13 cellular contexts compared by ENCODE assay signal in the genomic region with DNA sequence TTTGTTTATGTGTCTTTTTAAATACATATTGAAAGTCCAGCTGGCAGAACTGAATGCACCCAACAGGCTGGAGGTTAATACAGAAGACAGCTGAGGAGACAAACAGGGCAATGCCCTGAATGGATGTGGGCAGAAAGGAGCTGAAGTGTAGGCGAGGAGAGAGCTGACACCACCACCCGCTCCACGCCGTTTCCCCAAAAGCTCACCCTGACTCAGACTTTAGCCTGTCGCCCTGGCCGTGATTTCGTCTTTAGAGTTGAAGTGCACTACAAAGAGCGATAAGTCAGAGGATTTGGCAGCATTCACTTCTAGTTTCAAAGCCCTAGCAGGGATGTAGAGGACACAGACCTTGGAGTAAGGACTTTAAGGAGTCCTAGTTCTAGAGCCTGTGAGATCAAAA. TPM values are rescaled to one million over a fixed set of nuclear protein-coding genes. Genes with fewer than 3 reads are reported as not detected.
DNase-seq lines count a peak whose midpoint lies in the region; ATAC-seq and TF ChIP-seq lines count a peak whose summit lies in the region.
"Had no signal": no experiment of that assay in that cellular context is flagged by ENCODE, and none has a peak within 500 bp of the region (broad histone marks: within the 10 kb centered on the region; RNA-seq: fewer than 3 reads in every experiment).

No MANE protein-coding gene starts in this region.

- H3K9me3 ChIP-seq in HEK293 (ENCODE audit: control insufficient read depth, insufficient read depth, low read depth, low read length) = no peaks in the 10 kb centered on the region
- H3K9me3 ChIP-seq: esophagus squamous epithelium had no signal

- H3K27ac Mint-ChIP-seq in activated CD4-positive, alpha-beta T cell treated with anti-CD3 and anti-CD28 coated beads, Interleukin-2, amount 10 ng/mL, durations not matched to agents 24 days and 14 days = peak overlapping the region; percentile 62
- peak overlapping the region in 1 of 7 donors; percentile 15 for H3K27ac Mint-ChIP-seq in CD14-positive monocyte

- peak; percentile 74 for DNase-seq in activated CD4-positive, alpha-beta T cell treated with anti-CD3 and anti-CD28 coated beads, Interleukin-2, amount 10 ng/mL, durations not matched to agents 24 days and 14 days
- peak; percentile 5 for DNase-seq in cerebellar cortex (ENCODE audit: low spot score)
- DNase-seq in stimulated activated CD4-positive, alpha-beta T cell treated with anti-CD3 and anti-CD28 coated beads, Interleukin-4, amount 100 ng/mL, for 24 hours = peak; percentile 47
- DNase-seq in MV-4-11 (lab: John Stamatoyannopoulos, UW) = no peak
- no peak for DNase-seq in CD14-positive monocyte (ENCODE audit: low spot score)
- DNase-seq: esophagus squamous epithelium, IMR-90, mesenchymal stem cell, NCI-H146, NCI-H748 treated with DMSO at 0.1 percent for 48 hours, posterior cingulate gyrus had no signal

- intact Hi-C loops in activated CD4-positive, alpha-beta T cell treated with anti-CD3 and anti-CD28 coated beads, Interleukin-2, amount 10 ng/mL, durations not matched to agents 24 days and 14 days (cut with micrococcal nuclease) = loop anchor here (5.0 kb wide), 2 partner anchors 108 to 148 kb away; a partner anchor contains a TSS
- intact Hi-C loops in CD14-positive monocyte (cut with micrococcal nuclease) = loop anchor here (5.0 to 10.0 kb wide), 4 partner anchors 67 to 372 kb away; a partner anchor contains a TSS

- no peak for ATAC-seq in HG03045 (IDR thresholded peaks at IDR 0.05; ENCODE audit: unreplicated experiment)

- no peaks in the 10 kb centered on the region; the same call in 1 of the 2 replicates for H3K4me1 ChIP-seq in HEK293 (ENCODE audit: control insufficient read depth, insufficient read depth, low read length)

- no peak overlapping the region for H3K4me3 ChIP-seq in HEK293 (ENCODE audit: low read depth, low read length)
- H3K4me3 ChIP-seq: esophagus squamous epithelium had no signal

- H3K4me1 Mint-ChIP-seq in activated CD4-positive, alpha-beta T cell treated with anti-CD3 and anti-CD28 coated beads, Interleukin-2, amount 10 ng/mL, durations not matched to agents 24 days and 14 days = peaks cover 49% of the 10 kb centered on the region
- H3K4me1 Mint-ChIP-seq in CD14-positive monocyte = peaks cover 30% of the 10 kb centered on the region

- no peaks in the 10 kb centered on the region for H3K27me3 Mint-ChIP-seq in activated CD4-positive, alpha-beta T cell treated with anti-CD3 and anti-CD28 coated beads, Interleukin-2, amount 10 ng/mL, durations not matched to agents 24 days and 14 days
- peaks cover 0 to 3% (median 0%) of the 10 kb centered on the region in 3 donors for H3K27me3 Mint-ChIP-seq in CD14-positive monocyte (ENCODE audit: low read depth in 3 of 3)

- CTCF ChIA-PET in HEK293 (lab: Yijun Ruan, JAX) = interaction anchor here (0.5 kb wide), 1 partner anchor 353 kb away, joined by 3 read pairs; no protein-coding TSS in a partner anchor

- TF ChIP-seq CTCF in HEK293 (tag by site-specific recombination; IDR thresholded peaks at IDR 0.05) (no peak), CD14-positive monocyte (IDR thresholded peaks at IDR 0.05) (no peak)

- H3K36me3 ChIP-seq in HEK293 (ENCODE audit: control insufficient read depth in 2 of 2, insufficient read depth in 1 of 2, low read length in 2 of 2) = no peaks in the 10 kb centered on the region
- H3K36me3 ChIP-seq: esophagus squamous epithelium had no signal

- H3K9me3 Mint-ChIP-seq in activated CD4-positive, alpha-beta T cell treated with anti-CD3 and anti-CD28 coated beads, Interleukin-2, amount 10 ng/mL, durations not matched to agents 24 days and 14 days = no peaks in the 10 kb centered on the region
- H3K9me3 Mint-ChIP-seq in CD14-positive monocyte = no peaks in the 10 kb centered on the region

- H3K4me3 Mint-ChIP-seq in activated CD4-positive, alpha-beta T cell treated with anti-CD3 and anti-CD28 coated beads, Interleukin-2, amount 10 ng/mL, durations not matched to agents 24 days and 14 days = peak overlapping the region; percentile 61
- H3K4me3 Mint-ChIP-seq in CD14-positive monocyte = no peak overlapping the region

- H3K27ac ChIP-seq in HEK293 (ENCODE audit: extremely low read depth, low read depth, low read length) = no peak overlapping the region
- H3K27ac ChIP-seq: esophagus squamous epithelium had no signal

- POLR2A ChIA-PET in HEK293 (lab: Yijun Ruan, JAX) = no interaction called here

- peaks cover 12% of the 10 kb centered on the region for H3K36me3 Mint-ChIP-seq in activated CD4-positive, alpha-beta T cell treated with anti-CD3 and anti-CD28 coated beads, Interleukin-2, amount 10 ng/mL, durations not matched to agents 24 days and 14 days (ENCODE audit: low read depth)
- peaks cover 0 to 3% of the 10 kb centered on the region in 2 donors for H3K36me3 Mint-ChIP-seq in CD14-positive monocyte

TF ChIP-seq in HEK293, 187 proteins besides CTCF, POLR2A, EP300 and RAD21:
- TF ChIP-seq ZFHX2 (tag by site-specific recombination; conservative IDR thresholded peaks at IDR 0.05) = peak; percentile 33; the same call in 1 of the 2 replicates
- TF ChIP-seq OVOL3 (tag by site-specific recombination; IDR thresholded peaks at IDR 0.05) = no peak

RNA-seq across cellular contexts. Expression of a gene that starts 2.2 kb away (rescaled TPM):
- total RNA-seq in activated CD4-positive, alpha-beta T cell treated with anti-CD3 and anti-CD28 coated beads, Interleukin-2, amount 10 ng/mL, durations not matched to agents 24 days and 14 days = 91.6 and 99.1 TPM in 2 replicates
- polyA plus RNA-seq in CD14-positive monocyte = 10 to 100 TPM; 40.2 to 45.6 TPM

Comparison
In these comparisons a context has a peak if more than half of its experiments do, and no peak if none do; other contexts are left out.
1. DNase-seq: peak in activated CD4-positive, alpha-beta T cell treated with anti-CD3 and anti-CD28 coated beads, Interleukin-2, amount 10 ng/mL, durations not matched to agents 24 days and 14 days (single experiment), cerebellar cortex (single experiment) and stimulated activated CD4-positive, alpha-beta T cell treated with anti-CD3 and anti-CD28 coated beads, Interleukin-4, amount 100 ng/mL, for 24 hours (single experiment); none in MV-4-11 (single experiment) and CD14-positive monocyte (single experiment).